9 cellular contexts compared by ENCODE assay signal in the genomic region with DNA sequence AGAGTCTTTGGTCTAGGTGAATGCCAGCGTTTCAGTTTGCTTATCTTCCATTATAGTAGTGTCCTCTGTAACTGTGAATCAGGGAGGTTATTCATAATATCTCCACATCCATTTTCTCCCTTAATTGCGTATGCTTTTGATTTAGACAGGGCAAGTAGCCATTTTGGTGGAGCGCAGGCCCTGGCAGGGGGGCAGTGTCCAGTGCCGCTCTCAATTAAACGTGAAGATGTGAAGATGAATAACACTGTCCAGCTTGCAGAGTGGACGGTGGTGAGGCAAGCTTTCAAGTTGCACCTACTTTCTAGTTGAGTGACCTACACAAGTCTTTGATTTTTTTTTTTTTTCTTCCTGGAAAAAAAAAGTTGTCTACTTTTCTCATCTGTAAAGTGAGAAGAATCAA. TPM values are rescaled to one million over a fixed set of nuclear protein-coding genes. Genes with fewer than 3 reads are reported as not detected.
DNase-seq lines count a peak whose midpoint lies in the region; ATAC-seq and TF ChIP-seq lines count a peak whose summit lies in the region.
"Had no signal": no experiment of that assay in that cellular context is flagged by ENCODE, and none has a peak within 500 bp of the region (broad histone marks: within the 10 kb centered on the region; RNA-seq: fewer than 3 reads in every experiment).

No MANE protein-coding gene starts in this region.

- H3K4me1 ChIP-seq in ascending aorta, result peaks cover 12 to 44% of the 10 kb centered on the region in 2 donors
- H3K4me1 ChIP-seq in right lobe of liver, result peaks cover 0 to 84% (median 28%) of the 10 kb centered on the region in 4 donors
- peaks cover 62% of the 10 kb centered on the region for H3K4me1 ChIP-seq in thymus (ENCODE audit: control insufficient read depth, insufficient read depth, low read length)

- H3K27me3 ChIP-seq in ascending aorta, result no peaks in the 10 kb centered on the region
- H3K27me3 ChIP-seq in right lobe of liver, result no peaks in the 10 kb centered on the region
- H3K27me3 ChIP-seq in thymus (ENCODE audit: control insufficient read depth, insufficient read depth), result no peaks in the 10 kb centered on the region

- H3K9me3 Mint-ChIP-seq in activated CD4-positive, alpha-beta T cell treated with anti-CD3 and anti-CD28 coated beads, Interleukin-2, amount 10 ng/mL, durations not matched to agents 24 days and 14 days, result no peaks in the 10 kb centered on the region

- H3K9me3 ChIP-seq in ascending aorta (no peaks in the 10 kb centered on the region), right lobe of liver (no peaks in the 10 kb centered on the region), thymus (ENCODE audit: control insufficient read depth) (no peaks in the 10 kb centered on the region)

- H3K27ac ChIP-seq in ascending aorta (peak overlapping the region; percentile 48), right lobe of liver (peak overlapping the region; percentile 19 to 65 (median 59)), thymus (ENCODE audit: low read depth) (peak overlapping the region; percentile 81)

- peaks cover 26% of the 10 kb centered on the region for H3K36me3 Mint-ChIP-seq in activated CD4-positive, alpha-beta T cell treated with anti-CD3 and anti-CD28 coated beads, Interleukin-2, amount 10 ng/mL, durations not matched to agents 24 days and 14 days (ENCODE audit: low read depth)

- no peaks in the 10 kb centered on the region for H3K27me3 Mint-ChIP-seq in activated CD4-positive, alpha-beta T cell treated with anti-CD3 and anti-CD28 coated beads, Interleukin-2, amount 10 ng/mL, durations not matched to agents 24 days and 14 days

- no peak overlapping the region for H3K4me3 ChIP-seq in ascending aorta
- H3K4me3 ChIP-seq in right lobe of liver, result no peak overlapping the region
- H3K4me3 ChIP-seq in thymus (ENCODE audit: low read length), result peak overlapping the region; percentile 8

- WGBS in right lobe of liver (ENCODE audit: insufficient coverage, low coverage, low lambda C conversion rate, missing lambda C conversion rate), result 69% methylated on average over 6 of the region's 6 CpGs
- WGBS in thymus, result 88% methylated on average over 6 of the region's 6 CpGs

- intact Hi-C loops in activated CD4-positive, alpha-beta T cell treated with anti-CD3 and anti-CD28 coated beads, Interleukin-2, amount 10 ng/mL, durations not matched to agents 24 days and 14 days (cut with micrococcal nuclease), result loop anchor here (1.0 kb wide), 1 partner anchor 28 kb away; no protein-coding TSS in a partner anchor
- intact Hi-C loops in ascending aorta (cut with DNase I), result no loop called here
- intact Hi-C loops in right lobe of liver (cut with DNase I), result no loop called here

- ATAC-seq in right lobe of liver, result no peak
- ATAC-seq in GM18517 (IDR thresholded peaks at IDR 0.05; ENCODE audit: unreplicated experiment), result no peak

- H3K4me1 Mint-ChIP-seq in activated CD4-positive, alpha-beta T cell treated with anti-CD3 and anti-CD28 coated beads, Interleukin-2, amount 10 ng/mL, durations not matched to agents 24 days and 14 days, result peaks cover 79% of the 10 kb centered on the region

- no peaks in the 10 kb centered on the region for H3K36me3 ChIP-seq in ascending aorta
- H3K36me3 ChIP-seq in right lobe of liver, result no peaks in the 10 kb centered on the region
- no peaks in the 10 kb centered on the region for H3K36me3 ChIP-seq in thymus (ENCODE audit: control insufficient read depth, insufficient read depth)

- no peak for TF ChIP-seq POLR2A in right lobe of liver (IDR thresholded peaks at IDR 0.05)

- DNase-seq in activated CD4-positive, alpha-beta T cell treated with anti-CD3 and anti-CD28 coated beads, Interleukin-2, amount 10 ng/mL, durations not matched to agents 24 days and 14 days, result peak; percentile 62
- no peak for DNase-seq in activated CD4-positive, alpha-beta T cell treated with anti-CD3 and anti-CD28 coated beads, Interleukin-2, amount 50 U/mL, for 4 hours
- no peak for DNase-seq in ascending aorta (ENCODE audit: low spot score in 2 of 2)
- no peak for DNase-seq in right lobe of liver
- DNase-seq in COLO829 (ENCODE audit: low spot score), result no peak
- no peak for DNase-seq in NCI-H82 (lab: John Stamatoyannopoulos, UW)
- DNase-seq: amniotic stem cell had no signal

- TF ChIP-seq CTCF in ascending aorta (IDR thresholded peaks at IDR 0.05) (no peak), right lobe of liver (IDR thresholded peaks at IDR 0.05) (no peak)

- H3K4me3 Mint-ChIP-seq in activated CD4-positive, alpha-beta T cell treated with anti-CD3 and anti-CD28 coated beads, Interleukin-2, amount 10 ng/mL, durations not matched to agents 24 days and 14 days, result peak overlapping the region; percentile 98

- H3K27ac Mint-ChIP-seq in activated CD4-positive, alpha-beta T cell treated with anti-CD3 and anti-CD28 coated beads, Interleukin-2, amount 10 ng/mL, durations not matched to agents 24 days and 14 days, result peak overlapping the region; percentile 88

RNA-seq across cellular contexts. Expression of a gene that starts 4.5 kb away (rescaled TPM):
- total RNA-seq in activated CD4-positive, alpha-beta T cell treated with anti-CD3 and anti-CD28 coated beads, Interleukin-2, amount 10 ng/mL, durations not matched to agents 24 days and 14 days, result 57.8 and 61.7 TPM in 2 replicates
- total RNA-seq in ascending aorta (161 TPM), right lobe of liver (10 to 100 TPM; 22.1 to 39.0 (median 28.4) TPM)
- 60.0 TPM for polyA plus RNA-seq in thymus

RNA-seq across cellular contexts. Expression of a gene that starts 50.3 kb away (rescaled TPM):
- 14.8 and 16.4 TPM in 2 replicates for total RNA-seq in activated CD4-positive, alpha-beta T cell treated with anti-CD3 and anti-CD28 coated beads, Interleukin-2, amount 10 ng/mL, durations not matched to agents 24 days and 14 days
- total RNA-seq in ascending aorta, result 22.7 TPM
- total RNA-seq in right lobe of liver, result 10 to 100 TPM; 41.3 to 89.8 (median 80.5) TPM
- polyA plus RNA-seq in thymus, result 70.8 TPM
